19 cellular contexts compared by ENCODE assay signal in the genomic region with DNA sequence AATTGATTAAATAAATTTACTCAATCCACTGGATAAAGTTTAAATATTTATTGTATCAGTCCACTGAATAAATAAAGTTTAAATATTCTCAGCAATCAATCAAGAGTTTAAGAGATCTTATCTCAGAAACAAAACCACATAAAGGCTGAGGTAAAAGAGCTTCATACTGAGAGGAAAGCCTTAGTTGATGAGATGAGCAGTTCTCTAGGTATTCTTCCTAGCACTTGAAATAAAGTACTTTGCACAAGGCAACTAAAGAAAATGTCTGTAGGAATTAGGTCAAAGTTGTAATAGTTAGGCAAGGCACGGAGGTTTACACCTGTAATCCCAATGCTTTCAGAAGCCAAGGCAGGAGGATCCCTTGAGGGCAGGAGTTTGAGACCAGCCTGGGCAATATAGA.
DNase-seq lines count a peak whose midpoint lies in the region; ATAC-seq and TF ChIP-seq lines count a peak whose summit lies in the region.
"Had no signal": no experiment of that assay in that cellular context is flagged by ENCODE, and none has a peak within 500 bp of the region (broad histone marks: within the 10 kb centered on the region; RNA-seq: fewer than 3 reads in every experiment).

No MANE protein-coding gene starts in this region.

- no peak for TF ChIP-seq EP300 in tibial nerve (IDR thresholded peaks at IDR 0.05)

- ATAC-seq in HG03025 (IDR thresholded peaks at IDR 0.05; ENCODE audit: low FRiP score, unreplicated experiment), result no peak
- ATAC-seq: GM23338, HepG2 had no signal

- H3K4me1 ChIP-seq in tibial nerve (no peaks in the 10 kb centered on the region), testis (no peaks in the 10 kb centered on the region)

- H3K27ac ChIP-seq in VCaP (peak overlapping the region; percentile 93), tibial nerve (no peak overlapping the region), testis (no peak overlapping the region)
- H3K27ac ChIP-seq: SJCRH30 had no signal

- intact Hi-C loops in testis (cut with DNase I; ENCODE audit: low total_unique reads), result no loop called here

- H3K4me3 ChIP-seq in tibial nerve (no peak overlapping the region), testis (no peak overlapping the region)
- H3K4me3 ChIP-seq: GM23338, SJCRH30 had no signal

- H3K9me3 ChIP-seq in tibial nerve (no peaks in the 10 kb centered on the region), testis (no peaks in the 10 kb centered on the region)

- TF ChIP-seq CTCF in VCaP (conservative IDR thresholded peaks at IDR 0.05) (no peak), tibial nerve (IDR thresholded peaks at IDR 0.05) (no peak), testis (IDR thresholded peaks at IDR 0.05) (no peak)

- TF ChIP-seq POLR2A in tibial nerve (IDR thresholded peaks at IDR 0.05) (no peak), testis (IDR thresholded peaks at IDR 0.05) (no peak)

- H3K36me3 ChIP-seq in tibial nerve (no peaks in the 10 kb centered on the region), testis (ENCODE audit: low read depth, missing control alignments) (no peaks in the 10 kb centered on the region)
- H3K36me3 ChIP-seq: SJCRH30 had no signal

- H3K27me3 ChIP-seq in tibial nerve (no peaks in the 10 kb centered on the region), testis (no peaks in the 10 kb centered on the region)
- H3K27me3 ChIP-seq: SJCRH30 had no signal

- 91 to 96% methylated on average over 1 of the region's 1 CpG for WGBS in tibial nerve, 2 donors
- WGBS in testis, 2 donors, result 91 to 100% methylated on average over 1 of the region's 1 CpG

- DNase-seq in DMS53 treated with DMSO at 0.1 percent for 48 hours (lab: John Stamatoyannopoulos, UW; ENCODE audit: unreplicated experiment), result peak; percentile 47
- peak; percentile 44 for DNase-seq in LoVo (ENCODE audit: low spot score)
- no peak for DNase-seq in AG08395 (ENCODE audit: low spot score)
- DNase-seq in tibial nerve (ENCODE audit: low spot score in 2 of 2), result no peak
- no peak for DNase-seq in testis
- DNase-seq: Calu3; CD4-positive, alpha-beta memory T cell; DMS79; KG1; NCI-H1417 treated with DMSO at 0.1 percent for 48 hours; NCI-H1930; NCI-H345; NCI-H524 treated with DMSO at 0.1 percent for 48 hours; SJCRH30; T-helper 2 cell had no signal

Comparison
In these comparisons a context has a peak if more than half of its experiments do, and no peak if none do; other contexts are left out.
1. DNase-seq: peak in DMS53 treated with DMSO at 0.1 percent for 48 hours (single experiment) and LoVo (single experiment); none in AG08395 (single experiment), tibial nerve (0 of 2) and testis (single experiment).